ENCODE assay signal across 8 cellular contexts in the genomic region with DNA sequence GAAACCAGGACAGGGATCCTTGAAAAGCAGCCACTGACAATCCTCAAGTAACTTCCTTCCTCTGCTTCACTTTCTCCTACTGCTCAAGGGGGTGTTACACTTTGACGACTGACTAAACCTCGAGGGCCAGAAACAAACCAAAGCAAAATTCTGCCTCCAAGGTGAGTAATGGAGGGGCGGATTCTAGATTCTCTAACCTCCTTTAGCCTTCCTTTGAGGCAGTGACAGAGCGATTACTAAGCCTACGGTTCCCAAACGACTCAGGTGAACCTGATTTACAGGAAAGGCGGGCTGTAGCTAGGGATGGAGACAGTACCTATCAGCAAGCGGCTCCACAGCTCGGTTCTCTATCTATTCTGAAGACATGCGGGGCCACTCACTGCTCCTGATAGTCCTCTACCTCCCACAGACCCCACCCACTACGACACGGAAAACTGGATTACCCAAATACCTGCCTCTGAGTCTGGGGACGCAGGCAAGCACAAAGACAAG. TPM values are rescaled to one million over a fixed set of nuclear protein-coding genes. Genes with fewer than 3 reads are reported as not detected.
DNase-seq lines count a peak whose midpoint lies in the region; ATAC-seq and TF ChIP-seq lines count a peak whose summit lies in the region.

No MANE protein-coding gene starts in this region.

- WGBS in right lobe of liver (ENCODE audit: insufficient coverage, low coverage, low lambda C conversion rate, missing lambda C conversion rate) = 0% methylated on average over 3 of the region's 13 CpGs

- H3K36me3 Mint-ChIP-seq in MCF 10A (ENCODE audit: insufficient read depth, unreplicated experiment) = peaks cover 7% of the 10 kb centered on the region

- TF ChIP-seq CTCF in MCF 10A (IDR thresholded peaks at IDR 0.05; ENCODE audit: unreplicated experiment) (no peak), right lobe of liver (IDR thresholded peaks at IDR 0.05) (no peak)

- H3K4me3 Mint-ChIP-seq in MCF 10A (ENCODE audit: unreplicated experiment) = no peak overlapping the region

- no peak overlapping the region for H3K27ac Mint-ChIP-seq in MCF 10A (ENCODE audit: low read depth, unreplicated experiment)

- no peaks in the 10 kb centered on the region for H3K27me3 Mint-ChIP-seq in MCF 10A (ENCODE audit: insufficient read depth, unreplicated experiment)

- H3K79me2 ChIP-seq in ACC112 (ENCODE audit: control insufficient read depth, insufficient read depth, low read length, unreplicated experiment) = peaks cover 72% of the 10 kb centered on the region

- no peak for TF ChIP-seq POLR2A in right lobe of liver (IDR thresholded peaks at IDR 0.05)

- peak; percentile 30 for ATAC-seq in GM18502 (IDR thresholded peaks at IDR 0.05; ENCODE audit: poor library complexity, unreplicated experiment)
- ATAC-seq in HG02943 (IDR thresholded peaks at IDR 0.05; ENCODE audit: low read depth, unreplicated experiment) = peak; percentile 22
- peak in 3 of 4 donors; percentile 15 to 30 (median 19) for ATAC-seq in right lobe of liver
- peak; percentile 65 for ATAC-seq in stimulated activated naive CD8-positive, alpha-beta T cell treated with anti-CD3 and anti-CD28 coated beads, Interleukin-15, Interleukin-2, amounts not matched to agents 100 U/mL and 50 U/mL, for 24 hours

- H3K4me1 Mint-ChIP-seq in MCF 10A (ENCODE audit: insufficient read depth, unreplicated experiment) = peaks cover 25% of the 10 kb centered on the region

- no peaks in the 10 kb centered on the region for H3K9me3 Mint-ChIP-seq in MCF 10A (ENCODE audit: unreplicated experiment)

- no peaks in the 10 kb centered on the region for H3K9me3 ChIP-seq in right lobe of liver

- intact Hi-C loops in MCF 10A (cut with micrococcal nuclease) (loop anchor here (2.0 kb wide), 1 partner anchor 49 kb away; no protein-coding TSS in a partner anchor), right lobe of liver (cut with DNase I) (no loop called here)

- CTCF ChIA-PET in MCF 10A (lab: Yijun Ruan, JAX) = interaction anchor here (0.5 to 0.6 kb wide), 3 partner anchors 13 to 626 kb away, joined by 3 to 4 read pairs (median 4); no protein-coding TSS in a partner anchor

- peak overlapping the region; percentile 46 for H2AFZ ChIP-seq in ACC112 (ENCODE audit: low read length, unreplicated experiment)

- POLR2A ChIA-PET in MCF 10A (lab: Yijun Ruan, JAX) = interaction anchor here (0.6 to 2.7 kb wide), 26 partner anchors 9 to 1820 kb away, joined by 3 to 13 read pairs (median 3); no protein-coding TSS in a partner anchor

- H3K27me3 ChIP-seq in ACC112 (ENCODE audit: insufficient read depth, low read length) = no peaks in the 10 kb centered on the region
- H3K27me3 ChIP-seq in right lobe of liver = no peaks in the 10 kb centered on the region

- H3K4me3 ChIP-seq in ACC112 (ENCODE audit: low read depth, low read length) (peak overlapping the region; percentile 90), right lobe of liver (peak overlapping the region; percentile 76 to 95 (median 82))

- H3K27ac ChIP-seq in ACC112 (ENCODE audit: low read depth, low read length) = peak overlapping the region; percentile 92
- H3K27ac ChIP-seq in right lobe of liver = peak overlapping the region; percentile 89 to 94 (median 93)

- TSS peak; percentile 82 for BruUV-seq in MCF 10A (replicated peaks; lab: Mats Ljungman, UMichigan)

- peak; percentile 45 to 50 for DNase-seq in NOMO-1 (lab: John Stamatoyannopoulos, UW; ENCODE audit: unreplicated experiment in 2 of 2)
- peak; percentile 54 for DNase-seq in MCF 10A (ENCODE audit: unreplicated experiment)
- no peak for DNase-seq in right lobe of liver
- DNase-seq in stimulated activated naive CD8-positive, alpha-beta T cell treated with anti-CD3 and anti-CD28 coated beads, Interleukin-15, Interleukin-2, amounts not matched to agents 100 U/mL and 50 U/mL, for 24 hours = peak; percentile 41
- DNase-seq in UCSD-AML1 (lab: John Stamatoyannopoulos, UW; ENCODE audit: unreplicated experiment) = no peak

- H3K36me3 ChIP-seq in ACC112 (ENCODE audit: insufficient read depth, low read length) = no peaks in the 10 kb centered on the region; the same call in 1 of the 2 replicates
- no peaks in the 10 kb centered on the region for H3K36me3 ChIP-seq in right lobe of liver

- H3K4me1 ChIP-seq in ACC112 (ENCODE audit: control insufficient read depth, insufficient read depth, low read length, unreplicated experiment) (peaks cover 48% of the 10 kb centered on the region), right lobe of liver (peaks cover 0 to 28% (median 11%) of the 10 kb centered on the region in 4 donors)

RNA-seq across cellular contexts. Expression of gene TBCK, which starts 0.5 kb away (rescaled TPM):
- total RNA-seq in MCF 10A (2022) (27.8 and 33.2 TPM in 2 replicates), right lobe of liver (10 to 100 TPM; 15.1 to 20.1 (median 16.8) TPM)

RNA-seq across cellular contexts. Expression of gene AIMP1, which starts 0.8 kb away (rescaled TPM):
- 103 and 126 TPM in 2 replicates for total RNA-seq in MCF 10A (2022)
- 10 to 100 TPM; 15.0 to 21.2 (median 16.7) TPM for total RNA-seq in right lobe of liver

RNA-seq across cellular contexts. Expression of gene GIMD1, which starts 53.1 kb away (rescaled TPM):
- total RNA-seq in MCF 10A (2022) = not detected in 2 replicates
- not detected for total RNA-seq in right lobe of liver

Comparison
In these comparisons a context has a peak if more than half of its experiments do, and no peak if none do; other contexts are left out.
1. DNase-seq: peak in NOMO-1 (2 of 2), MCF 10A (single experiment) and stimulated activated naive CD8-positive, alpha-beta T cell treated with anti-CD3 and anti-CD28 coated beads, Interleukin-15, Interleukin-2, amounts not matched to agents 100 U/mL and 50 U/mL, for 24 hours (single experiment); none in right lobe of liver (0 of 3) and UCSD-AML1 (single experiment).
2. Peak in every context shown above with its lines, with median percentiles within 50 percentile points of each other: ATAC-seq.